32 cellular contexts compared by ENCODE assay signal in the genomic region with DNA sequence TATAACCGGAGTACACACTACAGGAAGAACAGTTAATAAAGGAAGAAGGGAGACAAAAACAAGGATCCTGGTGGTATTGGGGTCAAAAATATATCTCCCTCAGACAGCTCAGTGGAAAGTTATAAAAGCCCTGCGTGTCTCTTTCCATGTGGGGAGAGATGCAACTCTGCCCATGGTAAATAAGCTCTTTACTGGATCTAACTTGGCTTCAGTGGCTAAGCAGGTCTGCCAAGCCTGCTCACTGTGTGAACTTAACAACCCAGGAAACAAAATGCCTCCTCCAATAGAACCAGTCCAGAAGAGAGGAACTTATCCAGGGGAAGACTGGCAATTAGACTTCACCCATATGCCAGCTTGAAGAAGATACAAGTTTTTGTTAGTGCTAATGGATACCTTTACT.
"Had no signal": no experiment of that assay in that cellular context is flagged by ENCODE, and none has a peak within 500 bp of the region (broad histone marks: within the 10 kb centered on the region; RNA-seq: fewer than 3 reads in every experiment).

No MANE protein-coding gene starts in this region.

- ATAC-seq: activated CD8-positive, alpha-beta T cell treated with anti-CD3 and anti-CD28 coated beads for 36 hours; activated naive CD4-positive, alpha-beta T cell treated with anti-CD3 and anti-CD28 coated beads, Interleukin-2, amount 50 U/mL, for 72 hours; activated T-cell treated with anti-CD3 and anti-CD28 coated beads, Interleukin-2, amount 50 U/mL, for 4 hours; activated T-cell treated with anti-CD3 and anti-CD28 coated beads, Interleukin-2, amount 50 U/mL, for 72 hours; activated T-helper 17 cell treated with anti-CD3 and anti-CD28 coated beads, Interleukin-2, amount 50 U/mL, for 72 hours; body of pancreas; T-cell; T-helper 17 cell had no signal

- H3K9me3 ChIP-seq: adrenal gland, body of pancreas, breast epithelium had no signal

- H3K27me3 ChIP-seq: body of pancreas, brain microvascular endothelial cell had no signal

- H3K4me1 ChIP-seq: adrenal gland, body of pancreas, breast epithelium had no signal

- H3K36me3 ChIP-seq: adrenal gland, brain microvascular endothelial cell, breast epithelium had no signal

- H3K4me3 ChIP-seq: adrenal gland, body of pancreas, breast epithelium had no signal

- H3K27ac ChIP-seq: adrenal gland, body of pancreas, brain microvascular endothelial cell, breast epithelium, VCaP had no signal

- DNase-seq: activated B cell treated with CpG ODN at 0.5 μM for 24 hours; activated CD4-positive, alpha-beta memory T cell treated with anti-CD3 and anti-CD28 coated beads for 36 hours; activated CD4-positive, alpha-beta T cell treated with anti-CD3 and anti-CD28 coated beads for 4 hours; activated CD4-positive, alpha-beta T cell treated with anti-CD3 and anti-CD28 coated beads, Interleukin-2, amount 10 ng/mL, durations not matched to agents 24 days and 14 days; activated CD4-positive, alpha-beta T cell treated with anti-CD3 and anti-CD28 coated beads, Interleukin-2, amount 50 U/mL, for 1 hour; activated CD4-positive, alpha-beta T cell treated with anti-CD3 and anti-CD28 coated beads, Interleukin-2, amount 50 U/mL, for 4 hours; activated CD4-positive, CD25-positive, alpha-beta regulatory T cell treated with anti-CD3 and anti-CD28 coated beads, Interleukin-2, amount 50 U/mL, for 72 hours; activated CD8-positive, alpha-beta memory T cell treated with anti-CD3 and anti-CD28 coated beads, Interleukin-2, amount 50 U/mL, for 4 hours; activated CD8-positive, alpha-beta T cell treated with anti-CD3 and anti-CD28 coated beads for 36 hours; activated effector memory CD4-positive, alpha-beta T cell treated with anti-CD3 and anti-CD28 coated beads, Interleukin-2, amount 50 U/mL, for 16 hours; activated gamma-delta T cell treated with Interleukin-2 at 50 U/mL for 16 hours; activated naive CD4-positive, alpha-beta T cell; activated naive CD4-positive, alpha-beta T cell treated with anti-CD3 and anti-CD28 coated beads for 36 hours; activated naive CD4-positive, alpha-beta T cell treated with anti-CD3 and anti-CD28 coated beads, Interleukin-2, amount 50 U/mL, for 16 hours; activated naive CD8-positive, alpha-beta T cell treated with anti-CD3 and anti-CD28 coated beads for 36 hours; activated T-cell treated with anti-CD3 and anti-CD28 coated beads for 4 hours; activated T-cell treated with anti-CD3 and anti-CD28 coated beads, Interleukin-2, amount 50 U/mL, for 1 hour; activated T-cell treated with anti-CD3 and anti-CD28 coated beads, Interleukin-2, amount 50 U/mL, for 4 hours; activated T-cell treated with anti-CD3 and anti-CD28 coated beads, Interleukin-2, amount 50 U/mL, for 72 hours; amniotic stem cell; aorta; body of pancreas; brain microvascular endothelial cell; central memory CD4-positive, alpha-beta T cell; T-cell; T-helper 17 cell; T-helper 9 cell had no signal
